8 cellular contexts compared by ENCODE assay signal in genomic region chr17:41959336-41960095, GRCh38. TPM values are rescaled to one million over a fixed set of nuclear protein-coding genes. Genes with fewer than 3 reads are reported as not detected.
DNase-seq lines count a peak whose midpoint lies in the region; ATAC-seq and TF ChIP-seq lines count a peak whose summit lies in the region.

No MANE protein-coding gene starts in this region.

- H3K23me2 ChIP-seq in H9 (ENCODE audit: insufficient read length, low read depth, low read length, poor library complexity, severe bottlenecking), result no peaks in the 10 kb centered on the region

- peaks cover 4% of the 10 kb centered on the region; the same call in 1 of the 2 replicates for H3K27me3 Mint-ChIP-seq in H9 (ENCODE audit: low read depth)

- H3K9ac ChIP-seq in H9 (ENCODE audit: extremely low read depth, insufficient read length, low read length), result no peak overlapping the region

- H3K79me1 ChIP-seq in H9 (ENCODE audit: insufficient read depth, low read depth, low read length, poor library complexity, severe bottlenecking), result no peaks in the 10 kb centered on the region

- CTCF ChIA-PET in GM10248 (lab: Yijun Ruan, JAX), result interaction anchor here (0.7 to 12.1 kb wide), 9 partner anchors 10 to 224 kb away, joined by 3 to 172 read pairs (median 4); partner anchors contain the start of genes DHX58, KAT2A and NKIRAS2

- no peak overlapping the region for H2BK20ac ChIP-seq in H9 (ENCODE audit: low read depth, low read length, poor library complexity, severe bottlenecking)

- no peaks in the 10 kb centered on the region for H3K27me3 ChIP-seq in H9 (ENCODE audit: insufficient read depth, low read length)

- no peaks in the 10 kb centered on the region for H3K9me3 Mint-ChIP-seq in H9

- peak; percentile 65 for ATAC-seq in sciatic nerve
- ATAC-seq in HG03159 (IDR thresholded peaks at IDR 0.05; ENCODE audit: unreplicated experiment), result no peak
- no peak for ATAC-seq in HG03342 (IDR thresholded peaks at IDR 0.05; ENCODE audit: unreplicated experiment)

- no peaks in the 10 kb centered on the region for H3K79me2 ChIP-seq in H9 (ENCODE audit: insufficient read depth, low read length)

- H3K4me3 ChIP-seq in AG09309 (ENCODE audit: control insufficient read depth, low read depth, low read length), result no peak overlapping the region

- H3K56ac ChIP-seq in H9 (ENCODE audit: insufficient read length, low read depth, low read length), result no peak overlapping the region

- no peak overlapping the region for H4K8ac ChIP-seq in H9 (replicated peaks; ENCODE audit: insufficient read length, low read depth, low read length)

- no peak overlapping the region for H3K4ac ChIP-seq in H9 (ENCODE audit: low read depth, low read length)

- no peak overlapping the region for H3T11ph ChIP-seq in H9 (ENCODE audit: low read length)

- no peaks in the 10 kb centered on the region for H4K20me1 ChIP-seq in H9 (ENCODE audit: control insufficient read depth, insufficient read depth, insufficient read length)

- H3K27ac ChIP-seq in H9 (ENCODE audit: insufficient read length, low read depth, low read length), result no peak overlapping the region

- no peak for DNase-seq in AG09309 (ENCODE audit: low read depth)
- DNase-seq in H9, result peak; percentile 91
- peak; percentile 65 for DNase-seq in RPMI7951 (ENCODE audit: low read depth)
- DNase-seq in fibroblast of peridontal ligament (ENCODE audit: extremely low read depth), result peak; percentile 65
- DNase-seq in sciatic nerve (ENCODE audit: low spot score), result no peak
- DNase-seq in GM10248 (ENCODE audit: extremely low spot score), result no peak

- no CpG with 5 or more reads among the region's 17 CpGs for WGBS in H9 (ENCODE audit: extremely low coverage, insufficient read length, low lambda C conversion rate)

- POLR2A ChIA-PET in GM10248 (lab: Yijun Ruan, JAX), result no interaction called here

- peaks cover 36 to 37% of the 10 kb centered on the region in 2 experiments for H3K4me1 Mint-ChIP-seq in H9

- no peak overlapping the region for H3K18ac ChIP-seq in H9 (ENCODE audit: insufficient read length, low read depth, low read length)

- no peak overlapping the region for H4K5ac ChIP-seq in H9 (ENCODE audit: insufficient read length, low read depth, low read length)

- no peak overlapping the region; the same call in 1 of the 2 replicates for H3K14ac ChIP-seq in H9 (ENCODE audit: insufficient read depth, low read length)

- H2BK5ac ChIP-seq in H9 (ENCODE audit: insufficient read length, low read length), result no peak overlapping the region

- no peak overlapping the region for H2AFZ ChIP-seq in H9 (ENCODE audit: low read length)

- no peak overlapping the region for H3K23ac ChIP-seq in H9 (ENCODE audit: insufficient read length, low read depth, low read length)

- H2BK120ac ChIP-seq in H9 (ENCODE audit: low read depth, low read length, poor library complexity, severe bottlenecking), result no peak overlapping the region

- intact Hi-C loops in sciatic nerve (cut with DNase I), result loop anchor here (5.0 kb wide), 1 partner anchor 158 kb away; no protein-coding TSS in a partner anchor

- H2AK5ac ChIP-seq in H9 (ENCODE audit: insufficient read length, low read length), result no peak overlapping the region

- H3K4me1 ChIP-seq in H9 (ENCODE audit: insufficient read depth, low read length), result peaks cover 2% of the 10 kb centered on the region; the same call in 1 of the 2 replicates

- H3K27ac Mint-ChIP-seq in H9, result peak overlapping the region; percentile 32 to 93 (median 82); a peak in 6 of 7 replicates

- TF ChIP-seq CTCF in AG09309 (IDR thresholded peaks at IDR 0.05; ENCODE audit: control insufficient read depth, insufficient read depth, low read depth, low read length, missing control alignments) (peak; percentile 62), H9 (conservative IDR thresholded peaks at IDR 0.05) (peak; percentile 77), GM10248 (IDR thresholded peaks at IDR 0.05; ENCODE audit: control extremely low read depth, extremely low read depth, low read depth, missing control alignments) (no peak)

- no peaks in the 10 kb centered on the region; a peak in 2 of 7 replicates for H3K36me3 Mint-ChIP-seq in H9 (ENCODE audit: insufficient read depth in 1 of 3, low read depth in 3 of 3)

- no peak overlapping the region for H2BK12ac ChIP-seq in H9 (ENCODE audit: insufficient read length, low read depth, low read length)

- no peak overlapping the region for H4K91ac ChIP-seq in H9 (ENCODE audit: insufficient read length, low read depth, low read length)

- H3K4me2 ChIP-seq in H9 (ENCODE audit: insufficient read depth, insufficient read length, low read length), result no peak overlapping the region

- H3K4me3 Mint-ChIP-seq in H9, result peak overlapping the region in 1 of 2 experiments; percentile 46; a peak in 3 of 5 replicates

- no peaks in the 10 kb centered on the region for H3K9me3 ChIP-seq in H9 (ENCODE audit: control insufficient read depth, low read depth, low read length)

- H2BK15ac ChIP-seq in H9 (ENCODE audit: low read depth, low read length), result no peak overlapping the region

RNA-seq across cellular contexts. Expression of gene CNP, which starts 7.1 kb away (rescaled TPM):
- total RNA-seq in H9 (2021) (78.5 and 79.7 TPM in 2 replicates), sciatic nerve (393 TPM)
- 37.8 and 43.9 TPM in 2 replicates for total RNA-seq in RPMI7951 (2014; rRNA removed; shearing (Covaris generic))

RNA-seq across cellular contexts. Expression of gene ODAD4, which starts 29.1 kb away (rescaled TPM):
- total RNA-seq in H9 (2021), result 1.3 and 2.1 TPM in 2 replicates
- total RNA-seq in RPMI7951 (2014; rRNA removed; shearing (Covaris generic)), result 0.78 and 1.9 TPM in 2 replicates
- 2.9 TPM for total RNA-seq in sciatic nerve

RNA-seq across cellular contexts. Expression of gene ACLY, which starts 40.8 kb away (rescaled TPM):
- 279 and 289 TPM in 2 replicates for total RNA-seq in H9 (2021)
- 98.2 and 99.4 TPM in 2 replicates for total RNA-seq in RPMI7951 (2014; rRNA removed; shearing (Covaris generic))
- 139 TPM for total RNA-seq in sciatic nerve

RNA-seq across cellular contexts. Expression of gene DNAJC7, which starts 57.7 kb away (rescaled TPM):
- total RNA-seq in H9 (2021) (135 and 141 TPM in 2 replicates), sciatic nerve (95.0 TPM)
- 63.1 and 65.7 TPM in 2 replicates for total RNA-seq in RPMI7951 (2014; rRNA removed; shearing (Covaris generic))

Comparison
In these comparisons a context has a peak if more than half of its experiments do, and no peak if none do; other contexts are left out.
1. DNase-seq: peak in H9 (single experiment), RPMI7951 (single experiment) and fibroblast of peridontal ligament (single experiment); none in AG09309 (single experiment), sciatic nerve (single experiment) and GM10248 (single experiment).